ENCODE assay signal across 12 cellular contexts in the genomic region with DNA sequence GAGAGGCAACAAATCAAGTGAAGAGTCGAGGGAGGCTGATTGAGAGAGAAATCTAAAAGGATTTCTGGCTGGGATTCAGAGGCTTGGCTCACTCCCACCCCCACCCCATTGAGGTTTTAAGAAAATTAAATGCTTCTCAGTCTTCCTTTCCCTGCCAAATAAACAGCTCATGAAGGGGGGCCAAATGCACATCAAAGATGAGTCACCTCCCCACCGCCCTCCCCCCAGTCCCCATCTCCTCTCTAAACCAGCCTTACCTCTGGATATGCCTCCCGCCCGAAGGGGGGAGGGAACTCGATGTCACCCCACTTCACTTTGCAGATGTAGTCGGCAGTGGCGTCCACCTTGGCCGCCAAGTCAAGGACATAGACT. TPM values are rescaled to one million over a fixed set of nuclear protein-coding genes. Genes with fewer than 3 reads are reported as not detected.
DNase-seq lines count a peak whose midpoint lies in the region; ATAC-seq and TF ChIP-seq lines count a peak whose summit lies in the region.
"Had no signal": no experiment of that assay in that cellular context is flagged by ENCODE, and none has a peak within 500 bp of the region (broad histone marks: within the 10 kb centered on the region; RNA-seq: fewer than 3 reads in every experiment).

No MANE protein-coding gene starts in this region.

- no peak overlapping the region for H3K4me2 ChIP-seq in GM23338

- H3K4me1 ChIP-seq in GM23338 (ENCODE audit: insufficient read depth) = no peaks in the 10 kb centered on the region
- H3K4me1 ChIP-seq in subcutaneous abdominal adipose tissue (ENCODE audit: control insufficient read depth in 5 of 5, insufficient read depth in 5 of 5, low read length in 5 of 5) = peaks cover 0 to 6% (median 0%) of the 10 kb centered on the region in 5 donors

- H4K20me1 ChIP-seq in GM23338 (replicated peaks; ENCODE audit: insufficient read depth) = peaks cover 50% of the 10 kb centered on the region

- H3K79me2 ChIP-seq in GM23338 (replicated peaks; ENCODE audit: insufficient read depth) = peaks cover 45% of the 10 kb centered on the region

- no peaks in the 10 kb centered on the region for H3K9me2 ChIP-seq in GM23338 (ENCODE audit: insufficient read depth)

- H3K27ac Mint-ChIP-seq in GM23338 = peak overlapping the region; percentile 52

- H3K36me3 ChIP-seq in GM23338 (ENCODE audit: insufficient read depth) = peaks cover 71% of the 10 kb centered on the region
- H3K36me3 ChIP-seq in subcutaneous abdominal adipose tissue (ENCODE audit: control insufficient read depth in 5 of 5, insufficient read depth in 5 of 5, low read length in 5 of 5) = peaks cover 2 to 97% (median 93%) of the 10 kb centered on the region in 5 donors

- H2AFZ ChIP-seq in GM23338 = no peak overlapping the region

- H3K27me3 Mint-ChIP-seq in GM23338 (ENCODE audit: insufficient read depth, low read depth, poor library complexity) = peaks cover 6% of the 10 kb centered on the region

- DNase-seq in GM23338 (ENCODE audit: low spot score) = no peak
- peak; percentile 86 for DNase-seq in RPMI7951 (ENCODE audit: low read depth)
- peak; percentile 60 for DNase-seq in fibroblast of villous mesenchyme (ENCODE audit: low read depth)
- DNase-seq in SIG-M5 treated with dmso at 0.1 percent for 504 hours (lab: John Stamatoyannopoulos, UW; ENCODE audit: unreplicated experiment) = no peak
- DNase-seq in HUDEP-2 (lab: John Stamatoyannopoulos, UW; ENCODE audit: unreplicated experiment in 76 of 76) = no peak
- DNase-seq: activated T-cell treated with anti-CD3 and anti-CD28 coated beads, Interleukin-2, amount 50 U/mL, for 1 hour; cerebellar nuclear complex; MV-4-11; OCI-M1 had no signal

- TF ChIP-seq CTCF in GM23338 (conservative IDR thresholded peaks at IDR 0.05; ENCODE audit: low read depth in 2 of 2) = no peak
- TF ChIP-seq CTCF in fibroblast of villous mesenchyme (IDR thresholded peaks at IDR 0.05; ENCODE audit: insufficient read depth, low read depth, low read length) = no peak

- H3K4me3 ChIP-seq in GM23338 = no peak overlapping the region
- no peak overlapping the region for H3K4me3 ChIP-seq in fibroblast of villous mesenchyme (ENCODE audit: low read depth, low read length)
- H3K4me3 ChIP-seq in subcutaneous abdominal adipose tissue (ENCODE audit: low read depth in 1 of 5, low read length in 5 of 5) = no peak overlapping the region
- H3K4me3 ChIP-seq: skin epidermis had no signal

- H3K9me3 Mint-ChIP-seq in GM23338 = no peaks in the 10 kb centered on the region

- H3K4me3 Mint-ChIP-seq in GM23338 = no peak overlapping the region

- H3K9ac ChIP-seq in subcutaneous abdominal adipose tissue (ENCODE audit: low read length in 5 of 5) = peak overlapping the region in 1 of 5 donors; percentile 36

- H3F3A ChIP-seq in GM23338 (replicated peaks; ENCODE audit: low read depth) = peaks cover 33% of the 10 kb centered on the region; the same call in 1 of the 2 replicates

- no peaks in the 10 kb centered on the region for H3K4me1 Mint-ChIP-seq in GM23338

- H3K27me3 ChIP-seq in GM23338 (ENCODE audit: insufficient read depth) (no peaks in the 10 kb centered on the region), subcutaneous abdominal adipose tissue (ENCODE audit: control insufficient read depth in 5 of 5, insufficient read depth in 4 of 5, low read length in 5 of 5) (no peaks in the 10 kb centered on the region)

- H3K27ac ChIP-seq in GM23338 (ENCODE audit: low read depth) (no peak overlapping the region), subcutaneous abdominal adipose tissue (ENCODE audit: low read depth, low read length) (peak overlapping the region; percentile 65)
- H3K27ac ChIP-seq: skin epidermis had no signal

- no peaks in the 10 kb centered on the region for H3K9me3 ChIP-seq in subcutaneous abdominal adipose tissue (ENCODE audit: control insufficient read depth in 5 of 5, low read length in 5 of 5)

- H3K36me3 Mint-ChIP-seq in GM23338 (ENCODE audit: low read depth) = peaks cover 94% of the 10 kb centered on the region

- ATAC-seq in GM23338 (no peak), HG02678 (IDR thresholded peaks at IDR 0.05; ENCODE audit: unreplicated experiment) (no peak)

TF ChIP-seq in GM23338, 12 proteins besides CTCF, POLR2A, EP300 and RAD21 (continues in another document):
- TF ChIP-seq REST (IDR thresholded peaks at IDR 0.05; ENCODE audit: unreplicated experiment) = no peak
- TF ChIP-seq CREB1 (CRISPR knock-in tag; IDR thresholded peaks at IDR 0.05; ENCODE audit: low read depth) = no peak
- TF ChIP-seq NANOG (IDR thresholded peaks at IDR 0.05; ENCODE audit: borderline replicate concordance) = no peak
- TF ChIP-seq STAT1 (IDR thresholded peaks at IDR 0.05; ENCODE audit: unreplicated experiment) = no peak
- TF ChIP-seq ETS1 (IDR thresholded peaks at IDR 0.05) = no peak

RNA-seq across cellular contexts. Expression of gene ACLY, which starts 11.6 kb away (rescaled TPM):
- 412 and 439 TPM in 2 replicates for total RNA-seq in GM23338 (2014; rRNA removed; shearing (Covaris generic))
- 119 and 121 TPM in 2 replicates for polyA plus RNA-seq in GM23338 (2016; fragmentation: Nextera tagmentation; extraction: Ambion mirVana)
- total RNA-seq in RPMI7951 (2014; rRNA removed; shearing (Covaris generic)) = 98.2 and 99.4 TPM in 2 replicates
- 400 and 446 TPM in 2 replicates for total RNA-seq in fibroblast of villous mesenchyme

RNA-seq across cellular contexts. Expression of gene ODAD4, which starts 23.2 kb away (rescaled TPM):
- total RNA-seq in GM23338 (2014; rRNA removed; shearing (Covaris generic)) = 0.12 and 1.8 TPM in 2 replicates
- polyA plus RNA-seq in GM23338 (2016; fragmentation: Nextera tagmentation; extraction: Ambion mirVana) = 0.54 and 1.7 TPM in 2 replicates
- total RNA-seq in RPMI7951 (2014; rRNA removed; shearing (Covaris generic)) = 0.78 and 1.9 TPM in 2 replicates
- 0.43 and 0.64 TPM in 2 replicates for total RNA-seq in fibroblast of villous mesenchyme

RNA-seq across cellular contexts. Expression of gene KLHL11, which starts 41.9 kb away (rescaled TPM):
- 23.7 and 25.5 TPM in 2 replicates for total RNA-seq in GM23338 (2014; rRNA removed; shearing (Covaris generic))
- 6.8 and 8.7 TPM in 2 replicates for polyA plus RNA-seq in GM23338 (2016; fragmentation: Nextera tagmentation; extraction: Ambion mirVana)
- 11.8 and 18.3 TPM in 2 replicates for total RNA-seq in RPMI7951 (2014; rRNA removed; shearing (Covaris generic))
- 30.6 and 37.6 TPM in 2 replicates for total RNA-seq in fibroblast of villous mesenchyme

RNA-seq across cellular contexts. Expression of gene CNP, which starts 59.4 kb away (rescaled TPM):
- total RNA-seq in GM23338 (2014; rRNA removed; shearing (Covaris generic)) = 40.3 and 47.8 TPM in 2 replicates
- polyA plus RNA-seq in GM23338 (2016; fragmentation: Nextera tagmentation; extraction: Ambion mirVana) = 28.3 and 30.8 TPM in 2 replicates
- 37.8 and 43.9 TPM in 2 replicates for total RNA-seq in RPMI7951 (2014; rRNA removed; shearing (Covaris generic))
- 94.6 and 98.6 TPM in 2 replicates for total RNA-seq in fibroblast of villous mesenchyme

Comparison
In these comparisons a context has a peak if more than half of its experiments do, and no peak if none do; other contexts are left out.
1. DNase-seq: peak in RPMI7951 (single experiment) and fibroblast of villous mesenchyme (single experiment); none in GM23338 (single experiment), SIG-M5 treated with dmso at 0.1 percent for 504 hours (single experiment) and HUDEP-2 (0 of 76).